In genomic region chr7:130142654-130143333, GRCh38 we compare ENCODE assay signal across 1 cellular context.
TF ChIP-seq lines count a peak whose summit lies in the region.

No MANE protein-coding gene starts in this region.

TF ChIP-seq in H1, 55 proteins besides CTCF, POLR2A, EP300 and RAD21:
- TF ChIP-seq POU5F1 (IDR thresholded peaks at IDR 0.05; ENCODE audit: low read depth, low read length) = no peak
- TF ChIP-seq TAF1 (IDR thresholded peaks at IDR 0.05; ENCODE audit: low read depth, low read length) = no peak
- no peak for TF ChIP-seq RNF2 (IDR thresholded peaks at IDR 0.05; ENCODE audit: borderline replicate concordance, low read depth, low read length, missing control alignments, poor library complexity, severe bottlenecking)
- TF ChIP-seq SIN3A (conservative IDR thresholded peaks at IDR 0.05 in 1 of 2, IDR thresholded peaks at IDR 0.05 in 1 of 2; ENCODE audit: low read depth in 1 of 2, low read length in 2 of 2) = no peak
- no peak for TF ChIP-seq BACH1 (IDR thresholded peaks at IDR 0.05; ENCODE audit: low read length)
- no peak for TF ChIP-seq BCL11A (IDR thresholded peaks at IDR 0.05; ENCODE audit: low read depth in 2 of 2, low read length in 2 of 2)
- no peak for TF ChIP-seq NANOG (IDR thresholded peaks at IDR 0.05; ENCODE audit: insufficient read depth, low read depth, low read length, poor library complexity, severe bottlenecking)
- no peak for TF ChIP-seq CHD2 (IDR thresholded peaks at IDR 0.05; ENCODE audit: low read length)
- TF ChIP-seq TCF12 (IDR thresholded peaks at IDR 0.05; ENCODE audit: low read depth, low read length) = no peak
- TF ChIP-seq TEAD4 (IDR thresholded peaks at IDR 0.05; ENCODE audit: low read depth, low read length) = no peak
